ENCODE assay signal across 1 cellular context in genomic region chr2:85308201-85308600, GRCh38.
TF ChIP-seq lines count a peak whose summit lies in the region.

No MANE protein-coding gene starts in this region.

TF ChIP-seq in H1, 55 proteins besides CTCF, POLR2A, EP300 and RAD21:
- TF ChIP-seq TAF1 (IDR thresholded peaks at IDR 0.05; ENCODE audit: low read depth, low read length) = no peak
- TF ChIP-seq EGR1 (IDR thresholded peaks at IDR 0.05; ENCODE audit: borderline replicate concordance, low read depth, low read length) = peak; percentile 63; the same call in 1 of the 2 replicates
